2 cellular contexts compared by ENCODE assay signal in genomic region chr12:124940143-124940392, GRCh38.
TF ChIP-seq lines count a peak whose summit lies in the region.

No MANE protein-coding gene starts in this region.

TF ChIP-seq in IMR-90, 13 proteins besides CTCF, POLR2A, EP300 and RAD21:
- TF ChIP-seq FOS (IDR thresholded peaks at IDR 0.05; ENCODE audit: low read depth, low read length) (no peak), MXI1 (IDR thresholded peaks at IDR 0.05; ENCODE audit: borderline replicate concordance, low read depth, low read length) (no peak; the same call in 1 of the 2 replicates), MAZ (IDR thresholded peaks at IDR 0.05; ENCODE audit: borderline replicate concordance, low read depth, low read length) (no peak), MAFK (IDR thresholded peaks at IDR 0.05; ENCODE audit: low read depth, low read length) (peak; percentile 68; the same call in 1 of the 2 replicates), USF2 (IDR thresholded peaks at IDR 0.05; ENCODE audit: low read depth, low read length) (no peak), RCOR1 (IDR thresholded peaks at IDR 0.05; ENCODE audit: insufficient replicate concordance, low read length) (no peak), SMC3 (IDR thresholded peaks at IDR 0.05; ENCODE audit: low read depth, low read length) (no peak), CEBPB (IDR thresholded peaks at IDR 0.05; ENCODE audit: low read depth, low read length) (no peak)

TF ChIP-seq in H1, 55 proteins besides CTCF, POLR2A, EP300 and RAD21:
- TF ChIP-seq KDM1A (IDR thresholded peaks at IDR 0.05; ENCODE audit: borderline replicate concordance, low read length) (no peak), TAF1 (IDR thresholded peaks at IDR 0.05; ENCODE audit: low read depth, low read length) (no peak; the same call in 1 of the 2 replicates), YY1 (IDR thresholded peaks at IDR 0.05; ENCODE audit: low read depth, low read length) (no peak), RBBP5 (IDR thresholded peaks at IDR 0.05; ENCODE audit: borderline replicate concordance, low read depth, low read length) (no peak), GABPA (IDR thresholded peaks at IDR 0.05; ENCODE audit: borderline replicate concordance, insufficient read depth, low read length) (0 out of 2 replicates have a peak, but pooled peaks have one; percentile 7), NRF1 (IDR thresholded peaks at IDR 0.05; ENCODE audit: low read depth, low read length) (no peak), SP4 (IDR thresholded peaks at IDR 0.05; ENCODE audit: low read length) (no peak)
